32 cellular contexts compared by ENCODE assay signal in genomic region chr4:64405761-64406160, GRCh38. TPM values are rescaled to one million over a fixed set of nuclear protein-coding genes. Genes with fewer than 3 reads are reported as not detected.
"Had no signal": no experiment of that assay in that cellular context is flagged by ENCODE, and none has a peak within 500 bp of the region (broad histone marks: within the 10 kb centered on the region; RNA-seq: fewer than 3 reads in every experiment).

No MANE protein-coding gene starts in this region.

- DNase-seq: activated B cell treated with CpG ODN at 0.5 μM for 24 hours; activated CD4-positive, alpha-beta T cell treated with anti-CD3 and anti-CD28 coated beads for 1 hour; activated CD4-positive, alpha-beta T cell treated with anti-CD3 and anti-CD28 coated beads, Interleukin-2, amount 10 ng/mL, durations not matched to agents 24 days and 14 days; activated CD4-positive, alpha-beta T cell treated with anti-CD3 and anti-CD28 coated beads, Interleukin-2, amount 50 U/mL, for 48 hours; activated gamma-delta T cell; activated naive CD4-positive, alpha-beta T cell treated with anti-CD3 and anti-CD28 coated beads for 36 hours; activated T-cell treated with anti-CD3 and anti-CD28 coated beads, Interleukin-2, amount 50 U/mL, for 48 hours; amygdala; KG1; NCI-H1048; NCI-H146; NCI-H1930; NCI-H2171; NCI-H2227 treated with DMSO at 0.1 percent for 48 hours; NCI-H446 treated with DMSO at 0.1 percent for 48 hours; NCI-H526; NCI-H774; OCI-M1; RPMI8226; SHP77; T-helper 17 cell; T-helper 9 cell had no signal

- H3K9me3 ChIP-seq: SJSA1 had no signal

- H3K4me3 Mint-ChIP-seq: activated B cell treated with CpG ODN at 0.5 μM for 24 hours; activated CD4-positive, alpha-beta T cell treated with anti-CD3 and anti-CD28 coated beads, Interleukin-2, amount 10 ng/mL, durations not matched to agents 24 days and 14 days; activated naive CD4-positive, alpha-beta T cell treated with anti-CD3 and anti-CD28 coated beads for 36 hours; activated naive CD8-positive, alpha-beta T cell; activated T-helper 17 cell treated with anti-CD3 and anti-CD28 coated beads, Interleukin-2, amount 50 U/mL, for 72 hours; brain; IgD-negative memory B cell had no signal

- H3K4me1 ChIP-seq: SJSA1 had no signal

- H3K27ac ChIP-seq: SJSA1 had no signal

- H3K9me3 Mint-ChIP-seq: activated B cell treated with CpG ODN at 0.5 μM for 24 hours; activated CD4-positive, alpha-beta T cell treated with anti-CD3 and anti-CD28 coated beads, Interleukin-2, amount 10 ng/mL, durations not matched to agents 24 days and 14 days; brain had no signal

- H3K4me1 Mint-ChIP-seq: activated B cell treated with CpG ODN at 0.5 μM for 24 hours; activated CD4-positive, alpha-beta T cell treated with anti-CD3 and anti-CD28 coated beads, Interleukin-2, amount 10 ng/mL, durations not matched to agents 24 days and 14 days; activated T-helper 17 cell treated with anti-CD3 and anti-CD28 coated beads, Interleukin-2, amount 50 U/mL, for 72 hours; brain; IgD-negative memory B cell; T-helper 17 cell had no signal

- H3K27me3 ChIP-seq: SJSA1 had no signal

- H3K27ac Mint-ChIP-seq: activated B cell treated with CpG ODN at 0.5 μM for 24 hours; activated CD4-positive, alpha-beta T cell treated with anti-CD3 and anti-CD28 coated beads, Interleukin-2, amount 10 ng/mL, durations not matched to agents 24 days and 14 days; activated naive CD4-positive, alpha-beta T cell treated with anti-CD3 and anti-CD28 coated beads for 36 hours; activated naive CD8-positive, alpha-beta T cell; activated T-helper 17 cell treated with anti-CD3 and anti-CD28 coated beads, Interleukin-2, amount 50 U/mL, for 72 hours; brain; IgD-negative memory B cell; T-helper 17 cell had no signal

- H3K4me3 ChIP-seq: SJSA1 had no signal

- ATAC-seq: activated T-helper 17 cell treated with anti-CD3 and anti-CD28 coated beads, Interleukin-2, amount 50 U/mL, for 72 hours; Panc1; SK-N-SH treated with all-trans-retinoic acid at 6 μM for 48 hours; T-helper 17 cell had no signal

- H3K36me3 ChIP-seq: SJSA1 had no signal

- H3K27me3 Mint-ChIP-seq: activated B cell treated with CpG ODN at 0.5 μM for 24 hours; activated CD4-positive, alpha-beta T cell treated with anti-CD3 and anti-CD28 coated beads, Interleukin-2, amount 10 ng/mL, durations not matched to agents 24 days and 14 days; activated naive CD8-positive, alpha-beta T cell; activated T-helper 17 cell treated with anti-CD3 and anti-CD28 coated beads, Interleukin-2, amount 50 U/mL, for 72 hours; brain; T-helper 17 cell had no signal

- H3K36me3 Mint-ChIP-seq: activated naive CD8-positive, alpha-beta T cell; brain; IgD-negative memory B cell had no signal

RNA-seq across cellular contexts. Expression of gene TECRL, which starts 3.5 kb away (rescaled TPM):
- total RNA-seq: activated B cell treated with CpG ODN at 0.5 μM for 24 hours; activated CD4-positive, alpha-beta T cell treated with anti-CD3 and anti-CD28 coated beads, Interleukin-2, amount 10 ng/mL, durations not matched to agents 24 days and 14 days; activated naive CD4-positive, alpha-beta T cell treated with anti-CD3 and anti-CD28 coated beads for 36 hours; activated T-helper 17 cell treated with anti-CD3 and anti-CD28 coated beads, Interleukin-2, amount 50 U/mL, for 72 hours; astrocyte; LHCN-M2; M059J; SJSA1; T-helper 17 cell had no signal
- polyA plus RNA-seq: IgD-negative memory B cell had no signal
